18 cellular contexts compared by ENCODE assay signal in genomic region chr3:71458895-71459294, GRCh38.
DNase-seq lines count a peak whose midpoint lies in the region; ATAC-seq and TF ChIP-seq lines count a peak whose summit lies in the region.
"Had no signal": no experiment of that assay in that cellular context is flagged by ENCODE, and none has a peak within 500 bp of the region (broad histone marks: within the 10 kb centered on the region; RNA-seq: fewer than 3 reads in every experiment).

No MANE protein-coding gene starts in this region.

- H3K79me2 ChIP-seq in DOHH2 (ENCODE audit: control insufficient read depth, low read length) (peaks cover 95% of the 10 kb centered on the region), neural cell (replicated peaks; ENCODE audit: insufficient read depth, low read length) (peaks cover 7% of the 10 kb centered on the region)

- H3K9ac ChIP-seq in neural cell (ENCODE audit: low read length): no peak overlapping the region
- H3K9ac ChIP-seq: BLaER1 had no signal

- H3K9me2 ChIP-seq in DOHH2 (replicated peaks; ENCODE audit: control insufficient read depth, low read length) (no peaks in the 10 kb centered on the region), neural cell (ENCODE audit: insufficient read depth, low read length) (no peaks in the 10 kb centered on the region)

- DNase-seq in activated naive CD4-positive, alpha-beta T cell (lab: John Stamatoyannopoulos, UW): no peak
- DNase-seq in epidermal melanocyte (ENCODE audit: insufficient read length, low spot score): no peak
- DNase-seq in GM10266 (ENCODE audit: extremely low spot score): no peak
- DNase-seq: MM.1S, NCI-H1048, NCI-H1417 treated with DMSO at 0.1 percent for 48 hours, NCI-H187, NCI-H446, NCI-H526 treated with DMSO at 0.1 percent for 48 hours, PC-3, Right ventricle myocardium superior had no signal

- TF ChIP-seq CTCF in DOHH2 (IDR thresholded peaks at IDR 0.05; ENCODE audit: low read depth, low read length, poor library complexity, severe bottlenecking): no peak
- no peak for TF ChIP-seq CTCF in neural cell (IDR thresholded peaks at IDR 0.05; ENCODE audit: poor library complexity, severe bottlenecking)
- no peak for TF ChIP-seq CTCF in GM10266 (IDR thresholded peaks at IDR 0.05; ENCODE audit: control insufficient read depth, insufficient read depth, low read depth, missing control alignments)

- peaks cover 98% of the 10 kb centered on the region for H3K4me1 Mint-ChIP-seq in activated naive CD4-positive, alpha-beta T cell treated with anti-CD3 and anti-CD28 coated beads, Interleukin-2, amount 50 U/mL, for 24 hours
- peaks cover 92% of the 10 kb centered on the region for H3K4me1 Mint-ChIP-seq in activated naive CD8-positive, alpha-beta T cell (ENCODE audit: low read depth)

- no peaks in the 10 kb centered on the region for H3K9me3 ChIP-seq in DOHH2 (ENCODE audit: control insufficient read depth, insufficient read depth, low read length)
- H3K9me3 ChIP-seq in neural cell (ENCODE audit: low read length): no peaks in the 10 kb centered on the region
- H3K9me3 ChIP-seq: A549, BLaER1 had no signal

- no peak for ATAC-seq in HG03565 (IDR thresholded peaks at IDR 0.05; ENCODE audit: unreplicated experiment)
- ATAC-seq: A549, PC-3 had no signal

- no peak for TF ChIP-seq RAD21 in neural cell (conservative IDR thresholded peaks at IDR 0.05)

- H3K27ac ChIP-seq in DOHH2 (ENCODE audit: low read depth, low read length): peak overlapping the region; percentile 23; the same call in 1 of the 2 replicates
- no peak overlapping the region for H3K27ac ChIP-seq in neural cell (ENCODE audit: low read length)
- H3K27ac ChIP-seq: A549, BLaER1 had no signal

- H3K4me2 ChIP-seq in DOHH2 (ENCODE audit: low read length): peak overlapping the region; percentile 96
- H3K4me2 ChIP-seq in neural cell (ENCODE audit: low read length): peak overlapping the region; percentile 33
- H3K4me2 ChIP-seq: A549, BLaER1 had no signal

- TF ChIP-seq EP300 in neural cell (conservative IDR thresholded peaks at IDR 0.05; ENCODE audit: poor library complexity, severe bottlenecking): peak; percentile 91

- peaks cover 19% of the 10 kb centered on the region for H3K36me3 Mint-ChIP-seq in activated naive CD4-positive, alpha-beta T cell treated with anti-CD3 and anti-CD28 coated beads, Interleukin-2, amount 50 U/mL, for 24 hours
- H3K36me3 Mint-ChIP-seq in activated naive CD8-positive, alpha-beta T cell: peaks cover 19% of the 10 kb centered on the region

- H3F3A ChIP-seq in DOHH2 (ENCODE audit: control insufficient read depth, insufficient read depth): peaks cover 25% of the 10 kb centered on the region
- H3F3A ChIP-seq in neural cell (ENCODE audit: insufficient read depth, low read length, poor library complexity, severe bottlenecking): no peaks in the 10 kb centered on the region

- H2AFZ ChIP-seq in neural cell (ENCODE audit: low read depth, low read length): no peak overlapping the region

- H3K36me3 ChIP-seq in DOHH2 (ENCODE audit: control insufficient read depth, low read length): no peaks in the 10 kb centered on the region
- no peaks in the 10 kb centered on the region for H3K36me3 ChIP-seq in neural cell (ENCODE audit: insufficient read depth, low read length)
- H3K36me3 ChIP-seq: BLaER1 had no signal

- H3K4me3 Mint-ChIP-seq in activated naive CD4-positive, alpha-beta T cell treated with anti-CD3 and anti-CD28 coated beads, Interleukin-2, amount 50 U/mL, for 24 hours: no peak overlapping the region
- no peak overlapping the region for H3K4me3 Mint-ChIP-seq in activated naive CD8-positive, alpha-beta T cell

- peaks cover 74% of the 10 kb centered on the region for H3K4me1 ChIP-seq in DOHH2 (ENCODE audit: control insufficient read depth, low read length)

- peaks cover 5% of the 10 kb centered on the region for H3K9me3 Mint-ChIP-seq in activated naive CD4-positive, alpha-beta T cell treated with anti-CD3 and anti-CD28 coated beads, Interleukin-2, amount 50 U/mL, for 24 hours
- H3K9me3 Mint-ChIP-seq in activated naive CD8-positive, alpha-beta T cell (ENCODE audit: low read depth): peaks cover 5% of the 10 kb centered on the region

- no peak overlapping the region for H3K4me3 ChIP-seq in DOHH2 (ENCODE audit: low read length)
- peak overlapping the region; percentile 21 for H3K4me3 ChIP-seq in neural cell (ENCODE audit: low read length)
- H3K4me3 ChIP-seq: A549, BLaER1 had no signal

- H4K20me1 ChIP-seq in DOHH2 (ENCODE audit: control insufficient read depth, insufficient read depth, low read depth, low read length): no peaks in the 10 kb centered on the region
- H4K20me1 ChIP-seq in neural cell (ENCODE audit: insufficient read depth): no peaks in the 10 kb centered on the region

- no peaks in the 10 kb centered on the region for H3K27me3 Mint-ChIP-seq in activated naive CD4-positive, alpha-beta T cell treated with anti-CD3 and anti-CD28 coated beads, Interleukin-2, amount 50 U/mL, for 24 hours
- no peaks in the 10 kb centered on the region for H3K27me3 Mint-ChIP-seq in activated naive CD8-positive, alpha-beta T cell

- H3K27me3 ChIP-seq in DOHH2 (ENCODE audit: control insufficient read depth, low read length) (no peaks in the 10 kb centered on the region), neural cell (ENCODE audit: insufficient read depth, low read depth, low read length) (no peaks in the 10 kb centered on the region)

- peak overlapping the region; percentile 98 for H3K27ac Mint-ChIP-seq in activated naive CD4-positive, alpha-beta T cell treated with anti-CD3 and anti-CD28 coated beads, Interleukin-2, amount 50 U/mL, for 24 hours
- H3K27ac Mint-ChIP-seq in activated naive CD8-positive, alpha-beta T cell: peak overlapping the region; percentile 99

TF ChIP-seq in neural cell, 6 proteins besides CTCF, POLR2A, EP300 and RAD21:
- no peak for TF ChIP-seq TAF1 (IDR thresholded peaks at IDR 0.05; ENCODE audit: low read depth)
- TF ChIP-seq SMC3 (conservative IDR thresholded peaks at IDR 0.05; ENCODE audit: poor library complexity): no peak
- TF ChIP-seq EZH2 (IDR thresholded peaks at IDR 0.05; ENCODE audit: borderline replicate concordance, insufficient read depth, low read length, poor library complexity, severe bottlenecking): no peak
- TF ChIP-seq MXI1 (conservative IDR thresholded peaks at IDR 0.05; ENCODE audit: poor library complexity, severe bottlenecking): no peak
- peak; percentile 58 for TF ChIP-seq POLR2AphosphoS5 (IDR thresholded peaks at IDR 0.05)
- TF ChIP-seq REST (IDR thresholded peaks at IDR 0.05; ENCODE audit: borderline replicate concordance): no peak
